Comparison of ENCODE assay signal across 10 cellular contexts in genomic region chr1:243257189-243257588, GRCh38. TPM values are rescaled to one million over a fixed set of nuclear protein-coding genes. Genes with fewer than 3 reads are reported as not detected.
DNase-seq lines count a peak whose midpoint lies in the region; ATAC-seq, FAIRE-seq and TF ChIP-seq lines count a peak whose summit lies in the region.
"Had no signal": no experiment of that assay in that cellular context is flagged by ENCODE, and none has a peak within 500 bp of the region (broad histone marks: within the 10 kb centered on the region; RNA-seq: fewer than 3 reads in every experiment).

No MANE protein-coding gene starts in this region.

- DNase-seq in AG10803 (ENCODE audit: low read depth), result no peak
- DNase-seq in HFF-Myc (ENCODE audit: extremely low read depth, low read depth), result no peak
- DNase-seq in K562 (ENCODE audit: extremely low read depth in 1 of 4, low spot score in 3 of 4), result no peak
- no peak for DNase-seq in naive B cell
- no peak for DNase-seq in activated naive CD4-positive, alpha-beta T cell (lab: John Stamatoyannopoulos, UW)
- DNase-seq in tibial artery, result no peak
- DNase-seq in spleen, result no peak
- DNase-seq: DMS153; stimulated activated naive CD4-positive, alpha-beta T cell treated with Interleukin-2 at 50 U/mL for 16 hours had no signal

- peak overlapping the region in 1 of 2 experiments; percentile 91; a peak in 2 of 4 replicates for H3K9ac ChIP-seq in K562 (ENCODE audit: insufficient read depth in 1 of 2, low read depth in 2 of 2, low read length in 2 of 2)

- H3K4me1 ChIP-seq in K562 (replicated peaks in 1 of 2; ENCODE audit: control insufficient read depth in 2 of 2, insufficient read depth in 2 of 2, low read length in 2 of 2), result peaks cover 1 to 9% of the 10 kb centered on the region in 2 experiments; a peak in 4 of 5 replicates
- H3K4me1 ChIP-seq in tibial artery, result peaks cover 0 to 38% (median 13%) of the 10 kb centered on the region in 4 donors
- peaks cover 22 to 63% (median 40%) of the 10 kb centered on the region in 6 donors for H3K4me1 ChIP-seq in spleen

- no peak overlapping the region; the same call in 2 of the 3 replicates for H3K27ac ChIP-seq in K562 (ENCODE audit: extremely low read depth, low read depth, low read length)
- no peak overlapping the region for H3K27ac ChIP-seq in tibial artery
- H3K27ac ChIP-seq in spleen, result peak overlapping the region in 1 of 8 donors; percentile 99

- TF ChIP-seq EP300 in K562 (IDR thresholded peaks at IDR 0.05; ENCODE audit: low read length), result no peak

- no peak overlapping the region for H2AFZ ChIP-seq in K562 (ENCODE audit: low read depth, low read length)

- POLR2A ChIA-PET in K562 (lab: Yijun Ruan, JAX), result interaction anchor here (1.0 to 4.1 kb wide), 3 partner anchors 8 to 13 kb away, joined by 4 to 19 read pairs (median 14); no protein-coding TSS in a partner anchor

- H3K27me3 Mint-ChIP-seq in naive B cell, result no peaks in the 10 kb centered on the region

- 54% methylated on average over 1 of the region's 1 CpG for WGBS in K562 (ENCODE audit: insufficient coverage, low coverage, missing lambda C conversion rate)
- 84 to 98% (median 88%) methylated on average over 1 of the region's 1 CpG for WGBS in spleen, 5 donors

- no TSS peak for BruUV-seq in K562 (replicated peaks; lab: Mats Ljungman, UMichigan)

- no peaks in the 10 kb centered on the region for H3K9me3 Mint-ChIP-seq in naive B cell

- intact Hi-C loops in K562 (cut with micrococcal nuclease), result loop anchor here (5.0 kb wide), 1 partner anchor 1605 kb away; the partner anchor contains the start of gene HNRNPU
- intact Hi-C loops in tibial artery (cut with DNase I; ENCODE audit: low total_unique reads), result loop anchor here (5.0 kb wide), 1 partner anchor 790 kb away; no protein-coding TSS in a partner anchor
- intact Hi-C loops in spleen (cut with DNase I; ENCODE audit: low total_unique reads), result no loop called here

- no peak for ATAC-seq in K562
- ATAC-seq in naive B cell (ENCODE audit: low read depth in 2 of 2), result no peak
- no peak for ATAC-seq in HG03460 (IDR thresholded peaks at IDR 0.05; ENCODE audit: unreplicated experiment)

- H3K4me3 ChIP-seq in AG10803 (ENCODE audit: low read length) (peak overlapping the region; percentile 85), HFF-Myc (replicated peaks; ENCODE audit: low read depth, low read length) (peak overlapping the region; percentile 91), K562 (no peak overlapping the region), tibial artery (peak overlapping the region in 1 of 2 donors; percentile 89), spleen (peak overlapping the region in 2 of 8 donors; percentile 79 to 86)

- TF ChIP-seq CTCF in AG10803 (conservative IDR thresholded peaks at IDR 0.05; ENCODE audit: low read length) (no peak), HFF-Myc (IDR thresholded peaks at IDR 0.05; ENCODE audit: low read depth, low read length, missing control alignments) (no peak), K562 (IDR thresholded peaks at IDR 0.05 in 2 of 3, conservative IDR thresholded peaks at IDR 0.05 in 1 of 3; ENCODE audit: insufficient read depth in 2 of 3, low read depth in 1 of 3, low read length in 3 of 3) (no peak), tibial artery (IDR thresholded peaks at IDR 0.05) (no peak), spleen (IDR thresholded peaks at IDR 0.05 in 8 of 11, conservative IDR thresholded peaks at IDR 0.05 in 3 of 11) (no peak)

- no peaks in the 10 kb centered on the region for H3K36me3 Mint-ChIP-seq in naive B cell

- no peak for TF ChIP-seq RAD21 in K562 (CRISPR knock-in tag; conservative IDR thresholded peaks at IDR 0.05 in 1 of 2, IDR thresholded peaks at IDR 0.05 in 1 of 2)

- no peak for FAIRE-seq in K562 (lab: Jason Lieb, UNC)

- no peaks in the 10 kb centered on the region for H3K9me1 ChIP-seq in K562 (ENCODE audit: control insufficient read depth, insufficient read depth, low read length)

- H3K36me3 ChIP-seq in K562 (ENCODE audit: control insufficient read depth, insufficient read depth, low read length), result no peaks in the 10 kb centered on the region
- H3K36me3 ChIP-seq in tibial artery, result no peaks in the 10 kb centered on the region
- no peaks in the 10 kb centered on the region for H3K36me3 ChIP-seq in spleen

- peak overlapping the region in 5 of 8 donors; percentile 20 to 100 (median 99) for H3K4me3 Mint-ChIP-seq in naive B cell

- H3K9me3 ChIP-seq in K562 (replicated peaks; ENCODE audit: control insufficient read depth, insufficient read depth, low read depth, low read length) (no peaks in the 10 kb centered on the region), tibial artery (no peaks in the 10 kb centered on the region), spleen (no peaks in the 10 kb centered on the region)

- TF ChIP-seq POLR2A in K562 (conservative IDR thresholded peaks at IDR 0.05) (no peak), spleen (IDR thresholded peaks at IDR 0.05) (no peak)

- H3K27me3 ChIP-seq in K562 (ENCODE audit: control insufficient read depth in 2 of 2, insufficient read depth in 2 of 2, low read length in 2 of 2) (no peaks in the 10 kb centered on the region), tibial artery (no peaks in the 10 kb centered on the region), spleen (replicated peaks in 1 of 7) (no peaks in the 10 kb centered on the region)

- no peak overlapping the region for H3K27ac Mint-ChIP-seq in naive B cell

- CTCF ChIA-PET in K562 (lab: Yijun Ruan, JAX; ENCODE audit: low intra/inter-chr PET ratio), result no interaction called here

- in situ Hi-C loops in K562 (cut with MboI), result no loop called here

- H3K4me2 ChIP-seq in K562 (ENCODE audit: insufficient read depth, low read length), result no peak overlapping the region; the same call in 1 of the 2 replicates

- H4K20me1 ChIP-seq in K562 (replicated peaks; ENCODE audit: control insufficient read depth, insufficient read depth, low read length), result no peaks in the 10 kb centered on the region

- peaks cover 16 to 43% (median 26%) of the 10 kb centered on the region in 3 donors for H3K4me1 Mint-ChIP-seq in naive B cell

- H3K79me2 ChIP-seq in K562 (ENCODE audit: control insufficient read depth, insufficient read depth, low read length), result peaks cover 59% of the 10 kb centered on the region

TF ChIP-seq in K562, 482 proteins besides CTCF, POLR2A, EP300 and RAD21 (continues in another document):
- peak; percentile 17 for TF ChIP-seq ZNF280A (IDR thresholded peaks at IDR 0.05; ENCODE audit: low read depth, partially characterized antibody)

RNA-seq across cellular contexts. Expression of gene SDCCAG8, which starts 1.3 kb away (rescaled TPM):
- total RNA-seq in K562 (2011; cell fraction: chromatin; rRNA removed; ENCODE audit: low replicate concordance), result 59.4 and 127 TPM in 2 replicates
- 15.7 and 21.7 TPM in 2 replicates for total RNA-seq in K562 (2011; cell fraction: nucleolus; rRNA removed)
- 42.4 and 44.1 TPM in 2 replicates for total RNA-seq in K562 (2011; cell fraction: nucleoplasm; rRNA removed)
- total RNA-seq in K562 (2014; rRNA removed) (17.9 and 22.7 TPM in 2 replicates), K562 (2014; rRNA removed; fragmentation: Illumina TruSeq; extraction: Trizol) (24.5 and 25.4 TPM in 2 replicates), K562 (2015; rRNA removed; fragmentation: Illumina TruSeq; extraction: Trizol) (26.6 and 32.6 TPM in 2 replicates), K562 (2021) (23.8 and 26.1 TPM in 2 replicates), spleen (10 to 100 TPM; 37.5 to 79.3 (median 55.1) TPM)
- polyA plus RNA-seq in K562 (2011; rRNA removed) (36.7 and 38.7 TPM in 2 replicates), K562 (2014; fragmentation: Illumina TruSeq; extraction: Trizol) (17.5 and 25.0 TPM in 2 replicates), K562 (2014; fragmentation: Nextera tagmentation; extraction: Ambion mirVana) (10 to 100 TPM; 21.6 to 29.6 TPM), K562 (2014; rRNA removed) (17.4 and 28.8 TPM in 2 replicates), naive B cell (ENCODE audit: low read depth in 6 of 6) (10 to 100 TPM; 42.9 to 60.7 (median 53.0) TPM), spleen (10 to 100 TPM; 14.8 to 25.4 (median 18.9) TPM)
- polyA plus RNA-seq in K562 (2011; cell fraction: cytosol; rRNA removed), result 17.0 and 20.6 TPM in 2 replicates
- polyA plus RNA-seq in K562 (2011; cell fraction: nucleus; rRNA removed), result 24.8 and 39.9 TPM in 2 replicates
- polyA plus RNA-seq in K562 (2012), result 17.8 and 30.1 TPM in 2 replicates
- 56.5 and 97.6 TPM in 2 replicates for polyA minus RNA-seq in K562 (2011; rRNA and poly(A)+ RNA removed)
- polyA minus RNA-seq in K562 (2011; cell fraction: cytosol; rRNA and poly(A)+ RNA removed), result 11.2 and 20.3 TPM in 2 replicates
- 25.3 and 52.1 TPM in 2 replicates for polyA minus RNA-seq in K562 (2011; cell fraction: nucleus; rRNA and poly(A)+ RNA removed)

RNA-seq across cellular contexts. Expression of gene CEP170, which starts 2.1 kb away (rescaled TPM):
- 77.5 and 254 TPM in 2 replicates for total RNA-seq in K562 (2011; cell fraction: chromatin; rRNA removed; ENCODE audit: low replicate concordance)
- total RNA-seq in K562 (2011; cell fraction: nucleolus; rRNA removed), result 38.5 and 51.8 TPM in 2 replicates
- total RNA-seq in K562 (2011; cell fraction: nucleoplasm; rRNA removed), result 83.7 and 95.0 TPM in 2 replicates
- total RNA-seq in K562 (2014; rRNA removed) (57.3 and 63.8 TPM in 2 replicates), K562 (2014; rRNA removed; fragmentation: Illumina TruSeq; extraction: Trizol) (89.0 and 102 TPM in 2 replicates), K562 (2015; rRNA removed; fragmentation: Illumina TruSeq; extraction: Trizol) (93.6 and 110 TPM in 2 replicates), K562 (2021) (73.6 and 82.0 TPM in 2 replicates), spleen (10 to 100 TPM; 59.5 to 92.8 (median 81.7) TPM)
- polyA plus RNA-seq in K562 (2011; rRNA removed) (94.4 and 104 TPM in 2 replicates), K562 (2014; fragmentation: Illumina TruSeq; extraction: Trizol) (58.0 and 68.5 TPM in 2 replicates), K562 (2014; fragmentation: Nextera tagmentation; extraction: Ambion mirVana) (10 to 100 TPM; 22.6 to 24.6 TPM), K562 (2014; rRNA removed) (47.2 and 53.6 TPM in 2 replicates), naive B cell (ENCODE audit: low read depth in 6 of 6) (10 to 100 TPM; 16.6 to 36.0 (median 23.2) TPM), spleen (10 to 100 TPM; 17.3 to 21.2 (median 18.0) TPM)
- polyA plus RNA-seq in K562 (2011; cell fraction: cytosol; rRNA removed), result 23.4 and 61.8 TPM in 2 replicates
- 102 and 139 TPM in 2 replicates for polyA plus RNA-seq in K562 (2011; cell fraction: nucleus; rRNA removed)
- polyA plus RNA-seq in K562 (2012), result 34.8 and 35.9 TPM in 2 replicates
- polyA minus RNA-seq in K562 (2011; rRNA and poly(A)+ RNA removed), result 211 and 286 TPM in 2 replicates
- polyA minus RNA-seq in K562 (2011; cell fraction: cytosol; rRNA and poly(A)+ RNA removed), result 54.7 and 83.7 TPM in 2 replicates
- 128 and 283 TPM in 2 replicates for polyA minus RNA-seq in K562 (2011; cell fraction: nucleus; rRNA and poly(A)+ RNA removed)
